Comparison of ENCODE assay signal across 12 cellular contexts in genomic region chr11:6405039-6405667, GRCh38. TPM values are rescaled to one million over a fixed set of nuclear protein-coding genes. Genes with fewer than 3 reads are reported as not detected.
DNase-seq lines count a peak whose midpoint lies in the region; ATAC-seq and TF ChIP-seq lines count a peak whose summit lies in the region.
"Had no signal": no experiment of that assay in that cellular context is flagged by ENCODE, and none has a peak within 500 bp of the region (broad histone marks: within the 10 kb centered on the region; RNA-seq: fewer than 3 reads in every experiment).

No MANE protein-coding gene starts in this region.

- H3K27ac ChIP-seq in body of pancreas (peak overlapping the region in 1 of 4 donors; percentile 46), layer of hippocampus (ENCODE audit: low read depth, low read length) (peak overlapping the region; percentile 49), smooth muscle cell (ENCODE audit: low read depth) (no peak overlapping the region)
- H3K27ac ChIP-seq: ovary, vagina had no signal

- DNase-seq in activated naive CD4-positive, alpha-beta T cell treated with anti-CD3 and anti-CD28 coated beads, Interleukin-2, amount 10 ng/mL, durations not matched to agents 7 days and 5 days = no peak
- DNase-seq in activated naive CD4-positive, alpha-beta T cell treated with anti-CD3 and anti-CD28 coated beads for 36 hours = no peak
- DNase-seq in body of pancreas (peak in 3 of 4 donors; percentile 57 to 74 (median 67)), type B pancreatic cell (ENCODE audit: extremely low spot score, unreplicated experiment) (no peak), smooth muscle cell (lab: John Stamatoyannopoulos, UW; ENCODE audit: unreplicated experiment) (no peak), dedifferentiated amniotic fluid mesenchymal stem cell (ENCODE audit: extremely low spot score) (no peak), Right ventricle myocardium superior (no peak)
- DNase-seq: SW 1271 had no signal

- H3K4me2 ChIP-seq in smooth muscle cell = no peak overlapping the region

- H3K36me3 ChIP-seq in body of pancreas (replicated peaks in 1 of 2; ENCODE audit: insufficient read depth in 1 of 2, low read depth in 2 of 2) = no peaks in the 10 kb centered on the region
- no peaks in the 10 kb centered on the region for H3K36me3 ChIP-seq in smooth muscle cell (ENCODE audit: low read depth)
- H3K36me3 ChIP-seq: ovary had no signal

- H3K4me3 Mint-ChIP-seq in activated naive CD4-positive, alpha-beta T cell treated with anti-CD3 and anti-CD28 coated beads, Interleukin-2, amount 10 ng/mL, durations not matched to agents 7 days and 5 days = no peak overlapping the region
- no peak overlapping the region for H3K4me3 Mint-ChIP-seq in activated naive CD4-positive, alpha-beta T cell treated with anti-CD3 and anti-CD28 coated beads for 36 hours
- H3K4me3 Mint-ChIP-seq in type B pancreatic cell = no peak overlapping the region

- H3K27ac Mint-ChIP-seq in activated naive CD4-positive, alpha-beta T cell treated with anti-CD3 and anti-CD28 coated beads, Interleukin-2, amount 10 ng/mL, durations not matched to agents 7 days and 5 days = peak overlapping the region; percentile 98
- H3K27ac Mint-ChIP-seq in activated naive CD4-positive, alpha-beta T cell treated with anti-CD3 and anti-CD28 coated beads for 36 hours = no peak overlapping the region
- peak overlapping the region; percentile 3 for H3K27ac Mint-ChIP-seq in type B pancreatic cell

- no peak for TF ChIP-seq POLR2A in body of pancreas (IDR thresholded peaks at IDR 0.05)

- peaks cover 55% of the 10 kb centered on the region for H3K36me3 Mint-ChIP-seq in activated naive CD4-positive, alpha-beta T cell treated with anti-CD3 and anti-CD28 coated beads, Interleukin-2, amount 10 ng/mL, durations not matched to agents 7 days and 5 days
- H3K36me3 Mint-ChIP-seq in activated naive CD4-positive, alpha-beta T cell treated with anti-CD3 and anti-CD28 coated beads for 36 hours (ENCODE audit: low read depth) = peaks cover 5% of the 10 kb centered on the region
- peaks cover 8% of the 10 kb centered on the region for H3K36me3 Mint-ChIP-seq in type B pancreatic cell

- H3K4me3 ChIP-seq in body of pancreas (no peak overlapping the region), smooth muscle cell (no peak overlapping the region)
- H3K4me3 ChIP-seq: ovary, vagina had no signal

- H3K9me3 Mint-ChIP-seq in activated naive CD4-positive, alpha-beta T cell treated with anti-CD3 and anti-CD28 coated beads, Interleukin-2, amount 10 ng/mL, durations not matched to agents 7 days and 5 days = no peaks in the 10 kb centered on the region
- H3K9me3 Mint-ChIP-seq in activated naive CD4-positive, alpha-beta T cell treated with anti-CD3 and anti-CD28 coated beads for 36 hours = no peaks in the 10 kb centered on the region
- H3K9me3 Mint-ChIP-seq in type B pancreatic cell = no peaks in the 10 kb centered on the region

- no peaks in the 10 kb centered on the region for H3K79me2 ChIP-seq in smooth muscle cell (ENCODE audit: low read depth)

- intact Hi-C loops in activated naive CD4-positive, alpha-beta T cell treated with anti-CD3 and anti-CD28 coated beads for 36 hours (cut with micrococcal nuclease) = no loop called here
- intact Hi-C loops in body of pancreas (cut with DNase I) = no loop called here
- intact Hi-C loops in Right ventricle myocardium superior (cut with DNase I) = no loop called here

- H3K9ac ChIP-seq in smooth muscle cell (ENCODE audit: low read depth) = no peak overlapping the region

- peaks cover 83% of the 10 kb centered on the region for H3K4me1 Mint-ChIP-seq in activated naive CD4-positive, alpha-beta T cell treated with anti-CD3 and anti-CD28 coated beads, Interleukin-2, amount 10 ng/mL, durations not matched to agents 7 days and 5 days
- peaks cover 86% of the 10 kb centered on the region for H3K4me1 Mint-ChIP-seq in activated naive CD4-positive, alpha-beta T cell treated with anti-CD3 and anti-CD28 coated beads for 36 hours (ENCODE audit: low read depth)
- H3K4me1 Mint-ChIP-seq in type B pancreatic cell (ENCODE audit: unreplicated experiment) = no peaks in the 10 kb centered on the region

- peaks cover 47% of the 10 kb centered on the region for H4K20me1 ChIP-seq in smooth muscle cell (ENCODE audit: low read depth)

- ATAC-seq in body of pancreas = peak; percentile 58
- no peak for ATAC-seq in Right ventricle myocardium superior (ENCODE audit: poor library complexity)

- H3K4me1 ChIP-seq in body of pancreas (no peaks in the 10 kb centered on the region), smooth muscle cell (ENCODE audit: low read depth) (peaks cover 11% of the 10 kb centered on the region)

- WGBS in body of pancreas, 2 donors = 82 to 84% methylated on average over 5 to 13 of the region's 13 CpGs
- WGBS in smooth muscle cell (ENCODE audit: low lambda C conversion rate) = 76% methylated on average over 13 of the region's 13 CpGs

- H3K27me3 ChIP-seq in body of pancreas = no peaks in the 10 kb centered on the region
- no peaks in the 10 kb centered on the region for H3K27me3 ChIP-seq in layer of hippocampus (ENCODE audit: control insufficient read depth, insufficient read depth, low read length)
- no peaks in the 10 kb centered on the region for H3K27me3 ChIP-seq in smooth muscle cell (ENCODE audit: low read depth)
- H3K27me3 ChIP-seq: ovary, vagina had no signal

- H3K9me3 ChIP-seq in body of pancreas = no peaks in the 10 kb centered on the region
- H3K9me3 ChIP-seq in smooth muscle cell (replicated peaks; ENCODE audit: low read depth) = no peaks in the 10 kb centered on the region
- H3K9me3 ChIP-seq: ovary, vagina had no signal

- no peaks in the 10 kb centered on the region for H3F3A ChIP-seq in smooth muscle cell (ENCODE audit: low read depth)

- H2AFZ ChIP-seq in smooth muscle cell (ENCODE audit: low read depth) = no peak overlapping the region

- CTCF ChIA-PET in activated naive CD4-positive, alpha-beta T cell treated with anti-CD3 and anti-CD28 coated beads, Interleukin-2, amount 10 ng/mL, durations not matched to agents 7 days and 5 days (lab: Charles Lee) = interaction anchor here (1.6 to 2.9 kb wide), 2 partner anchors 9 to 13 kb away, joined by 5 to 10 read pairs; partner anchors contain the start of gene APBB1
- CTCF ChIA-PET in activated naive CD4-positive, alpha-beta T cell treated with anti-CD3 and anti-CD28 coated beads for 36 hours (lab: Charles Lee) = interaction anchor here (0.7 to 5.2 kb wide), 5 partner anchors 9 to 25 kb away, joined by 3 to 40 read pairs (median 7); partner anchors contain the start of gene SMPD1

- H3K27me3 Mint-ChIP-seq in activated naive CD4-positive, alpha-beta T cell treated with anti-CD3 and anti-CD28 coated beads, Interleukin-2, amount 10 ng/mL, durations not matched to agents 7 days and 5 days = peaks cover 4% of the 10 kb centered on the region
- no peaks in the 10 kb centered on the region for H3K27me3 Mint-ChIP-seq in activated naive CD4-positive, alpha-beta T cell treated with anti-CD3 and anti-CD28 coated beads for 36 hours (ENCODE audit: low read depth)
- no peaks in the 10 kb centered on the region for H3K27me3 Mint-ChIP-seq in type B pancreatic cell

- TF ChIP-seq CTCF in body of pancreas (IDR thresholded peaks at IDR 0.05) (no peak), type B pancreatic cell (conservative IDR thresholded peaks at IDR 0.05) (no peak), smooth muscle cell (IDR thresholded peaks at IDR 0.05; ENCODE audit: borderline replicate concordance, insufficient read depth, poor library complexity, severe bottlenecking) (no peak)

RNA-seq across cellular contexts. Expression of gene APBB1, which starts 13.7 kb away (rescaled TPM):
- total RNA-seq in activated naive CD4-positive, alpha-beta T cell treated with anti-CD3 and anti-CD28 coated beads for 36 hours = 10 to 100 TPM; 44.5 to 45.1 TPM
- 10 to 100 TPM; 25.4 to 48.5 TPM for total RNA-seq in body of pancreas
- total RNA-seq in type B pancreatic cell (ENCODE audit: low replicate concordance) = 38.4 and 61.6 TPM in 2 replicates
- 31.1 and 36.7 TPM in 2 replicates for total RNA-seq in smooth muscle cell
- 59.2 and 64.2 TPM in 2 replicates for polyA plus RNA-seq in smooth muscle cell
- total RNA-seq in Right ventricle myocardium superior = 75.8 TPM

RNA-seq across cellular contexts. Expression of gene SMPD1, which starts 14.9 kb away (rescaled TPM):
- 10 to 100 TPM; 24.5 to 27.5 TPM for total RNA-seq in activated naive CD4-positive, alpha-beta T cell treated with anti-CD3 and anti-CD28 coated beads for 36 hours
- total RNA-seq in body of pancreas (10 to 100 TPM; 17.1 to 29.7 TPM), type B pancreatic cell (ENCODE audit: low replicate concordance) (31.6 and 50.0 TPM in 2 replicates), smooth muscle cell (40.2 and 57.3 TPM in 2 replicates), Right ventricle myocardium superior (51.6 TPM)
- polyA plus RNA-seq in smooth muscle cell = 50.0 and 56.6 TPM in 2 replicates

RNA-seq across cellular contexts. Expression of gene HPX, which starts 35.6 kb away (rescaled TPM):
- total RNA-seq in activated naive CD4-positive, alpha-beta T cell treated with anti-CD3 and anti-CD28 coated beads for 36 hours = under 1 TPM in 1 of 2 experiments, not detected in 1; 0.64 TPM
- total RNA-seq in body of pancreas (1 to 10 TPM in 1 of 2 donors, not detected in 1; 1.3 TPM), type B pancreatic cell (ENCODE audit: low replicate concordance) (1.5 and 1.9 TPM in 2 replicates), smooth muscle cell (0.40 and 3.5 TPM in 2 replicates), Right ventricle myocardium superior (0.35 TPM)
- polyA plus RNA-seq in smooth muscle cell = 1.1 and 2.6 TPM in 2 replicates
- total RNA-seq: NCI-H460 had no signal

Comparison
In these comparisons a context has a peak if more than half of its experiments do, and no peak if none do; other contexts are left out.
1. DNase-seq: peak in body of pancreas (3 of 4); none in activated naive CD4-positive, alpha-beta T cell treated with anti-CD3 and anti-CD28 coated beads, Interleukin-2, amount 10 ng/mL, durations not matched to agents 7 days and 5 days (single experiment), activated naive CD4-positive, alpha-beta T cell treated with anti-CD3 and anti-CD28 coated beads for 36 hours (single experiment), type B pancreatic cell (single experiment), smooth muscle cell (single experiment), dedifferentiated amniotic fluid mesenchymal stem cell (single experiment) and Right ventricle myocardium superior (single experiment).